Comparison of ENCODE assay signal across 1 cellular context in genomic region chr12:57736743-57737466, GRCh38.
TF ChIP-seq lines count a peak whose summit lies in the region.

No MANE protein-coding gene starts in this region.

TF ChIP-seq in HepG2, 621 proteins besides CTCF, POLR2A, EP300 and RAD21 (continued from another document):
- TF ChIP-seq MYPOP (CRISPR knock-in tag; IDR thresholded peaks at IDR 0.05) (no peak), ZNF720 (CRISPR knock-in tag; IDR thresholded peaks at IDR 0.05) (no peak), ZNF441 (CRISPR knock-in tag; IDR thresholded peaks at IDR 0.05; ENCODE audit: borderline replicate concordance) (no peak)
